In the genomic region with DNA sequence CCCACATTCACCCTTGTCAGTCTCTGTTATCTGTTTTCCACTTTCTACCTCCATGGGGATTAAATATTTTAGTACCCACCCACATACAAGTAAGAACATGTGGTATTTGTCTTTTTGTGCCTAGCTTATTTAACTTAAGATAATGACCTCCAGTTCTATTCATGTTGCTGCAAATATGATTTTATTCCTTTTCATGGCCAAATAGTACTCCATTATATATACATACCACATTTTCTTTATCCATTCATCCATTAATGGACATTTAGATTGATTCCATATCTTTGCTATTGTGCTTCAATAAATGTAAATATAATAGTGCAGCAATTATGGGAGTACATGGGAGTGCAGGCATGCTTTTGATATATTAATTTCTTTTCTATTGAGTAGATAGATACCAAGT, we compare ENCODE assay signal across 34 cellular contexts.
"Had no signal": no experiment of that assay in that cellular context is flagged by ENCODE, and none has a peak within 500 bp of the region (broad histone marks: within the 10 kb centered on the region; RNA-seq: fewer than 3 reads in every experiment).

No MANE protein-coding gene starts in this region.

- H3K27me3 ChIP-seq: MG63 had no signal

- H3K4me3 ChIP-seq: MG63 had no signal

- DNase-seq: Karpas-422, Kasumi-1, MG63, MM.1S, MV-4-11, NCI-H1048, NCI-H1092, NCI-H1092 treated with DMSO at 0.1 percent for 48 hours, NCI-H1105, NCI-H1105 treated with DMSO at 0.1 percent for 48 hours, NCI-H1417, NCI-H1417 treated with DMSO at 0.1 percent for 48 hours, NCI-H1436, NCI-H1436 treated with DMSO at 0.1 percent for 48 hours, NCI-H146, NCI-H1694, NCI-H1694 treated with DMSO at 0.1 percent for 48 hours, NCI-H187, NCI-H187 treated with DMSO at 0.1 percent for 48 hours, NCI-H1930, NCI-H2029, NCI-H2029 treated with DMSO at 0.1 percent for 48 hours, NCI-H2081, NCI-H2081 treated with DMSO at 0.1 percent for 48 hours, NCI-H2107, NCI-H2171, NCI-H2171 treated with DMSO at 0.1 percent for 48 hours, NCI-H2227 treated with DMSO at 0.1 percent for 48 hours, NCI-H226, NCI-H345, NCI-H446, NCI-H446 treated with DMSO at 0.1 percent for 48 hours, NCI-H510A, NCI-H510A treated with DMSO at 0.1 percent for 48 hours had no signal

- H3K36me3 ChIP-seq: MG63 had no signal
